In the genomic region with DNA sequence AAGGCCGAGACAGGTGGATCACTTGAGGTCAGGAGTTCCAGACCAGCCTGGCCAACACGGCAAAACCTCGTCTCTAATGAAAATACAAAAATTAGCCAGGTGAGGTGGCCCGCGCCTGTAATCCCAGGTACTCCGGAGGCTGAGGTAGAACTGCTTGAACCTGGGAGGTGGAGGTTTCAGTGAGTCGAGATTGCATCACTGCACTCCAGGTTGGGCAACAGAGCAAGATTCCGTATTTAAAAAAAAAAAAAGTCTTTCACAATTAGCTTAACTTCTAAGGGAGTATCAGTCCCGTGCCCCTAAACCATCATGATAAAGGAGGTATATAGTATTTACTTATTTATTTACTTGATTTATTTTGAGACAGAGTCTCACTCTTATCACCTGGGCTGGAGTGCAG, we compare ENCODE assay signal across 15 cellular contexts. TPM values are rescaled to one million over a fixed set of nuclear protein-coding genes. Genes with fewer than 3 reads are reported as not detected.
"Had no signal": no experiment of that assay in that cellular context is flagged by ENCODE, and none has a peak within 500 bp of the region (broad histone marks: within the 10 kb centered on the region; RNA-seq: fewer than 3 reads in every experiment).

No MANE protein-coding gene starts in this region.

- H3K4me3 Mint-ChIP-seq: activated B cell treated with CpG ODN at 0.5 μM for 24 hours; activated CD4-positive, alpha-beta T cell treated with anti-CD3 and anti-CD28 coated beads, Interleukin-2, amount 10 ng/mL, durations not matched to agents 24 days and 14 days; activated naive CD4-positive, alpha-beta T cell treated with anti-CD3 and anti-CD28 coated beads for 36 hours; naive thymus-derived CD4-positive, alpha-beta T cell; stimulated activated effector memory CD8-positive, alpha-beta T cell treated with anti-CD3 and anti-CD28 coated beads, Interleukin-12 subunit alpha, Interleukin-12 subunit beta, amount 100 ng/mL, for 72 hours; T-helper 1 cell treated with Interleukin-12 subunit alpha and Interleukin-12 subunit beta and Interleukin-4 antibody, amounts not matched to agents 30 μg/mL and 1 μg/mL, for 36 hours had no signal

- H3K9me3 Mint-ChIP-seq: activated B cell treated with CpG ODN at 0.5 μM for 24 hours; stimulated activated effector memory CD8-positive, alpha-beta T cell treated with anti-CD3 and anti-CD28 coated beads, Interleukin-12 subunit alpha, Interleukin-12 subunit beta, amount 100 ng/mL, for 72 hours had no signal

- H3K4me3 ChIP-seq: smooth muscle cell, tibial artery had no signal

- H3K27ac Mint-ChIP-seq: activated B cell treated with CpG ODN at 0.5 μM for 24 hours; activated CD4-positive, alpha-beta T cell treated with anti-CD3 and anti-CD28 coated beads, Interleukin-2, amount 10 ng/mL, durations not matched to agents 24 days and 14 days; activated naive CD4-positive, alpha-beta T cell treated with anti-CD3 and anti-CD28 coated beads for 36 hours; progenitor cell of endocrine pancreas; stimulated activated effector memory CD8-positive, alpha-beta T cell treated with anti-CD3 and anti-CD28 coated beads, Interleukin-12 subunit alpha, Interleukin-12 subunit beta, amount 100 ng/mL, for 72 hours; T-helper 1 cell treated with Interleukin-12 subunit alpha and Interleukin-12 subunit beta and Interleukin-4 antibody, amounts not matched to agents 30 μg/mL and 1 μg/mL, for 36 hours had no signal

- H3K27me3 Mint-ChIP-seq: activated CD4-positive, alpha-beta T cell treated with anti-CD3 and anti-CD28 coated beads, Interleukin-2, amount 10 ng/mL, durations not matched to agents 24 days and 14 days; naive thymus-derived CD4-positive, alpha-beta T cell had no signal

- H3K9me3 ChIP-seq: tibial artery had no signal

- DNase-seq: activated B cell treated with CpG ODN at 0.5 μM for 24 hours; activated CD4-positive, alpha-beta T cell treated with anti-CD3 and anti-CD28 coated beads, Interleukin-2, amount 10 ng/mL, durations not matched to agents 24 days and 14 days; activated naive CD4-positive, alpha-beta T cell treated with anti-CD3 and anti-CD28 coated beads for 36 hours; central memory CD4-positive, alpha-beta T cell; cortex of kidney; effector memory CD4-positive, alpha-beta T cell; mammary epithelial cell; naive thymus-derived CD4-positive, alpha-beta T cell; right cardiac atrium had no signal

- ATAC-seq: stimulated activated effector memory CD8-positive, alpha-beta T cell treated with anti-CD3 and anti-CD28 coated beads, Interleukin-12 subunit alpha, Interleukin-12 subunit beta, amount 100 ng/mL, for 72 hours had no signal

- H3K27ac ChIP-seq: tibial artery had no signal

- H3K36me3 ChIP-seq: tibial artery had no signal

RNA-seq across cellular contexts. Expression of gene MEFV, which starts 3.4 kb away (rescaled TPM):
- total RNA-seq: activated B cell treated with CpG ODN at 0.5 μM for 24 hours; activated CD4-positive, alpha-beta T cell treated with anti-CD3 and anti-CD28 coated beads, Interleukin-2, amount 10 ng/mL, durations not matched to agents 24 days and 14 days; epithelial cell of proximal tubule; mammary epithelial cell; progenitor cell of endocrine pancreas; smooth muscle cell had no signal
- polyA plus RNA-seq: mammary epithelial cell, smooth muscle cell had no signal
